In genomic region chr14:74762917-74763802, GRCh38 we compare ENCODE assay signal across 8 cellular contexts. TPM values are rescaled to one million over a fixed set of nuclear protein-coding genes. Genes with fewer than 3 reads are reported as not detected.
DNase-seq lines count a peak whose midpoint lies in the region; ATAC-seq, FAIRE-seq and TF ChIP-seq lines count a peak whose summit lies in the region.

A gene with protein sequence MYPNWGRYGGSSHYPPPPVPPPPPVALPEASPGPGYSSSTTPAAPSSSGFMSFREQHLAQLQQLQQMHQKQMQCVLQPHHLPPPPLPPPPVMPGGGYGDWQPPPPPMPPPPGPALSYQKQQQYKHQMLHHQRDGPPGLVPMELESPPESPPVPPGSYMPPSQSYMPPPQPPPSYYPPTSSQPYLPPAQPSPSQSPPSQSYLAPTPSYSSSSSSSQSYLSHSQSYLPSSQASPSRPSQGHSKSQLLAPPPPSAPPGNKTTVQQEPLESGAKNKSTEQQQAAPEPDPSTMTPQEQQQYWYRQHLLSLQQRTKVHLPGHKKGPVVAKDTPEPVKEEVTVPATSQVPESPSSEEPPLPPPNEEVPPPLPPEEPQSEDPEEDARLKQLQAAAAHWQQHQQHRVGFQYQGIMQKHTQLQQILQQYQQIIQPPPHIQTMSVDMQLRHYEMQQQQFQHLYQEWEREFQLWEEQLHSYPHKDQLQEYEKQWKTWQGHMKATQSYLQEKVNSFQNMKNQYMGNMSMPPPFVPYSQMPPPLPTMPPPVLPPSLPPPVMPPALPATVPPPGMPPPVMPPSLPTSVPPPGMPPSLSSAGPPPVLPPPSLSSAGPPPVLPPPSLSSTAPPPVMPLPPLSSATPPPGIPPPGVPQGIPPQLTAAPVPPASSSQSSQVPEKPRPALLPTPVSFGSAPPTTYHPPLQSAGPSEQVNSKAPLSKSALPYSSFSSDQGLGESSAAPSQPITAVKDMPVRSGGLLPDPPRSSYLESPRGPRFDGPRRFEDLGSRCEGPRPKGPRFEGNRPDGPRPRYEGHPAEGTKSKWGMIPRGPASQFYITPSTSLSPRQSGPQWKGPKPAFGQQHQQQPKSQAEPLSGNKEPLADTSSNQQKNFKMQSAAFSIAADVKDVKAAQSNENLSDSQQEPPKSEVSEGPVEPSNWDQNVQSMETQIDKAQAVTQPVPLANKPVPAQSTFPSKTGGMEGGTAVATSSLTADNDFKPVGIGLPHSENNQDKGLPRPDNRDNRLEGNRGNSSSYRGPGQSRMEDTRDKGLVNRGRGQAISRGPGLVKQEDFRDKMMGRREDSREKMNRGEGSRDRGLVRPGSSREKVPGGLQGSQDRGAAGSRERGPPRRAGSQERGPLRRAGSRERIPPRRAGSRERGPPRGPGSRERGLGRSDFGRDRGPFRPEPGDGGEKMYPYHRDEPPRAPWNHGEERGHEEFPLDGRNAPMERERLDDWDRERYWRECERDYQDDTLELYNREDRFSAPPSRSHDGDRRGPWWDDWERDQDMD (N-terminal part only) (plus strand): TSS chr14:74763316. CDS start chr14:74763490, 174 bp downstream.

- H3K4me1 ChIP-seq in keratinocyte (ENCODE audit: control insufficient read depth, extremely low read depth, insufficient read depth, low read length) = peaks cover 10% of the 10 kb centered on the region

- H3K79me2 ChIP-seq in keratinocyte (ENCODE audit: control insufficient read depth, insufficient read depth, low read length) = peaks cover 48% of the 10 kb centered on the region

- dilution Hi-C loops in keratinocyte (cut with MboI; ENCODE audit: extremely low pct_ligation_motif_present, low sequenced_read_pairs) = no loop called here

- DNase-seq in AG10803 (ENCODE audit: low read depth) (peak; percentile 98), NCI-H446 treated with DMSO at 0.1 percent for 48 hours (lab: John Stamatoyannopoulos, UW) (peak; percentile 98), cerebellum (ENCODE audit: low spot score) (peak; percentile 94), keratinocyte (ENCODE audit: low read depth, low spot score) (peak; percentile 68)
- DNase-seq in activated CD4-positive, CD25-positive, alpha-beta regulatory T cell treated with anti-CD3 and anti-CD28 coated beads, Interleukin-2, amount 50 U/mL, for 72 hours = peak; percentile 88
- peak; percentile 93 for DNase-seq in stimulated activated CD4-positive, alpha-beta T cell treated with anti-CD3 and anti-CD28 coated beads, Interleukin-15, amount 100 ng/mL, for 24 hours

- H3K9ac ChIP-seq in keratinocyte (ENCODE audit: control insufficient read depth, extremely low read depth, insufficient read depth, low read length) = peak within 1 kb of the TSS; percentile 90

- peak within 1 kb of the TSS; percentile 83 for H3K27ac ChIP-seq in keratinocyte (ENCODE audit: control insufficient read depth, insufficient read depth, low read length)

- H3K9me1 ChIP-seq in keratinocyte (ENCODE audit: control insufficient read depth, extremely low read depth, insufficient read depth, low read length) = no peaks in the 10 kb centered on the region

- TF ChIP-seq CTCF in AG10803 (conservative IDR thresholded peaks at IDR 0.05; ENCODE audit: low read length) (peak; percentile 74), keratinocyte (optimal IDR thresholded peaks at IDR 0.05 in 1 of 3, IDR thresholded peaks at IDR 0.05 in 1 of 3, conservative IDR thresholded peaks at IDR 0.05 in 1 of 3; ENCODE audit: extremely low read depth in 1 of 3, insufficient read depth in 2 of 3, low read length in 3 of 3) (peak; percentile 46 to 76 (median 73))

- no peaks in the 10 kb centered on the region for H4K20me1 ChIP-seq in keratinocyte (ENCODE audit: control insufficient read depth, extremely low read depth, insufficient read depth, low read length)

- ATAC-seq in GM19025 (IDR thresholded peaks at IDR 0.05; ENCODE audit: low read depth, unreplicated experiment) (peak; percentile 91), HG03354 (IDR thresholded peaks at IDR 0.05; ENCODE audit: poor library complexity, severe bottlenecking, unreplicated experiment) (peak; percentile 95)

- H3K4me3 ChIP-seq in AG10803 (ENCODE audit: low read length) = peak within 1 kb of the TSS; percentile 80
- peak within 1 kb of the TSS; percentile 73 to 95 (median 79) for H3K4me3 ChIP-seq in keratinocyte (ENCODE audit: control insufficient read depth in 2 of 3, extremely low read depth in 1 of 3, insufficient read depth in 2 of 3, low read depth in 1 of 3, low read length in 3 of 3)

- no peaks in the 10 kb centered on the region for H3K9me3 ChIP-seq in keratinocyte (ENCODE audit: control insufficient read depth, low read depth, low read length)

- H3K36me3 ChIP-seq in keratinocyte (ENCODE audit: control insufficient read depth in 2 of 2, extremely low read depth in 1 of 2, insufficient read depth in 2 of 2, low read length in 2 of 2) = peaks cover 0 to 2% of the 10 kb centered on the region in 2 experiments

- H3K4me2 ChIP-seq in keratinocyte (ENCODE audit: control insufficient read depth, extremely low read depth, insufficient read depth, low read depth, low read length) = peak within 1 kb of the TSS; percentile 99

- peak; percentile 86 for FAIRE-seq in keratinocyte (lab: Jason Lieb, UNC)

- no peaks in the 10 kb centered on the region for H3K27me3 ChIP-seq in keratinocyte (ENCODE audit: control insufficient read depth, extremely low read depth, insufficient read depth, low read length)

- H2AFZ ChIP-seq in keratinocyte (ENCODE audit: control insufficient read depth, low read length) = peak within 1 kb of the TSS; percentile 98

RNA-seq across cellular contexts. Expression of the gene that starts here (rescaled TPM):
- 150 TPM for total RNA-seq in cerebellum
- polyA plus RNA-seq in keratinocyte = 5.9 to 13.8 TPM (median 10.0 TPM) in 3 replicates
- 42.5 TPM for polyA plus RNA-seq in keratinocyte (2011; ENCODE audit: low read depth)
- 10.5 and 11.8 TPM in 2 replicates for polyA plus RNA-seq in keratinocyte (2011; cell fraction: cytosol; rRNA removed)
- 40.2 and 46.6 TPM in 2 replicates for polyA plus RNA-seq in keratinocyte (2011; cell fraction: nucleus; rRNA removed)
- polyA plus RNA-seq in keratinocyte (2012; ENCODE audit: low replicate concordance) = 21.1 and 30.9 TPM in 2 replicates
- polyA minus RNA-seq in keratinocyte = 15.6 to 35.0 TPM (median 30.1 TPM) in 3 replicates
- polyA minus RNA-seq in keratinocyte (2011; cell fraction: cytosol; rRNA and poly(A)+ RNA removed) = 5.8 TPM
- polyA minus RNA-seq in keratinocyte (2011; cell fraction: nucleus; rRNA and poly(A)+ RNA removed) = 33.0 and 84.2 TPM in 2 replicates

Comparison
In these comparisons a context has a peak if more than half of its experiments do, and no peak if none do; other contexts are left out.
1. Peak in every context shown above with its lines: DNase-seq, ATAC-seq, H3K4me3 ChIP-seq and H3K27ac ChIP-seq.